ENCODE assay signal across 8 cellular contexts in genomic region chr6:3913077-3913957, GRCh38.
DNase-seq lines count a peak whose midpoint lies in the region; ATAC-seq and TF ChIP-seq lines count a peak whose summit lies in the region.

No MANE protein-coding gene starts in this region.

- H3K9me3 ChIP-seq in MG63 = no peaks in the 10 kb centered on the region

- peaks cover 8 to 13% of the 10 kb centered on the region in 2 donors for H3K27me3 Mint-ChIP-seq in natural killer cell (ENCODE audit: low read depth in 2 of 2)

- no peaks in the 10 kb centered on the region for H3K27me3 ChIP-seq in MG63

- H3K36me3 Mint-ChIP-seq in natural killer cell = no peaks in the 10 kb centered on the region

- H3K27ac ChIP-seq in 22Rv1 = peak overlapping the region; percentile 97
- H3K27ac ChIP-seq in caudate nucleus (ENCODE audit: low read depth, low read length) = peak overlapping the region; percentile 53

- no peaks in the 10 kb centered on the region for H3K36me3 ChIP-seq in MG63

- peak; percentile 81 for DNase-seq in MG63
- peak in 12 of 61 donors; percentile 21 to 80 (median 37) for DNase-seq in caudate nucleus (lab: John Stamatoyannopoulos, UW)
- peak; percentile 34 for DNase-seq in medulla oblongata (ENCODE audit: extremely low spot score)
- DNase-seq in natural killer cell = no peak
- no peak for DNase-seq in cortex of kidney (lab: John Stamatoyannopoulos, UW)

- H3K4me1 Mint-ChIP-seq in natural killer cell = peaks cover 11 to 13% of the 10 kb centered on the region in 2 donors

- intact Hi-C loops in natural killer cell (cut with micrococcal nuclease) = no loop called here

- H3K27ac Mint-ChIP-seq in natural killer cell = no peak overlapping the region

- H3K4me3 ChIP-seq in MG63 = no peak overlapping the region

- TF ChIP-seq CTCF in 22Rv1 (IDR thresholded peaks at IDR 0.05) (no peak), natural killer cell (IDR thresholded peaks at IDR 0.05) (no peak)

- no peak for ATAC-seq in GM18520 (IDR thresholded peaks at IDR 0.05; ENCODE audit: unreplicated experiment)
- no peak for ATAC-seq in natural killer cell
- ATAC-seq in GM19467 (IDR thresholded peaks at IDR 0.05; ENCODE audit: unreplicated experiment) = no peak

- H3K9me3 Mint-ChIP-seq in natural killer cell = no peaks in the 10 kb centered on the region

- H3K4me3 Mint-ChIP-seq in natural killer cell = no peak overlapping the region

Comparison
In these comparisons a context has a peak if more than half of its experiments do, and no peak if none do; other contexts are left out.
1. DNase-seq: peak in MG63 (single experiment) and medulla oblongata (single experiment); none in natural killer cell (single experiment) and cortex of kidney (single experiment).